17 cellular contexts compared by ENCODE assay signal in genomic region chr16:74892574-74893461, GRCh38.
DNase-seq lines count a peak whose midpoint lies in the region; ATAC-seq, FAIRE-seq and TF ChIP-seq lines count a peak whose summit lies in the region.
"Had no signal": no experiment of that assay in that cellular context is flagged by ENCODE, and none has a peak within 500 bp of the region (broad histone marks: within the 10 kb centered on the region; RNA-seq: fewer than 3 reads in every experiment).

No MANE protein-coding gene starts in this region.

- no peaks in the 10 kb centered on the region for H3K27me3 ChIP-seq in CD4-positive, alpha-beta memory T cell (ENCODE audit: insufficient read depth, low read length)
- H3K27me3 ChIP-seq: vagina had no signal

- peak; percentile 93 for ATAC-seq in HG03280 (IDR thresholded peaks at IDR 0.05; ENCODE audit: unreplicated experiment)

- H4K20me1 ChIP-seq in OCI-LY7 (ENCODE audit: insufficient read depth, low read length): no peaks in the 10 kb centered on the region

- no peak overlapping the region for H2AFZ ChIP-seq in OCI-LY7 (ENCODE audit: low read length)

- no peaks in the 10 kb centered on the region for H3K9me3 ChIP-seq in CD4-positive, alpha-beta memory T cell (ENCODE audit: control insufficient read depth in 1 of 2, low read length in 2 of 2)
- no peaks in the 10 kb centered on the region for H3K9me3 ChIP-seq in HEK293 (ENCODE audit: control insufficient read depth, insufficient read depth, low read depth, low read length)
- H3K9me3 ChIP-seq in OCI-LY7 (ENCODE audit: low read length): no peaks in the 10 kb centered on the region
- H3K9me3 ChIP-seq: prostate gland, vagina had no signal

- no peaks in the 10 kb centered on the region for H3K27me3 Mint-ChIP-seq in CD4-positive, alpha-beta memory T cell

- no peaks in the 10 kb centered on the region for H3K79me2 ChIP-seq in OCI-LY7 (ENCODE audit: insufficient read depth, low read depth, low read length)

- FAIRE-seq in GM19239 (lab: Jason Lieb, UNC): peak; percentile 82
- FAIRE-seq: D721Med, H54, HTR-8/SVneo had no signal

- H3K9me3 Mint-ChIP-seq in CD4-positive, alpha-beta memory T cell: peaks cover 0 to 5% (median 0%) of the 10 kb centered on the region in 8 donors

- POLR2A ChIA-PET in CD4-positive, alpha-beta memory T cell (lab: Charles Lee; ENCODE audit: partially characterized antibody): no interaction called here
- POLR2A ChIA-PET in HEK293 (lab: Yijun Ruan, JAX): no interaction called here
- POLR2A ChIA-PET in OCI-LY7 (lab: Charles Lee): interaction anchor here (1.0 kb wide), 1 partner anchor 11 kb away, joined by 3 read pairs; no protein-coding TSS in a partner anchor

- H3K4me3 Mint-ChIP-seq in CD4-positive, alpha-beta memory T cell: no peak overlapping the region

- no peak overlapping the region for H3K4me2 ChIP-seq in OCI-LY7 (ENCODE audit: low read length)

- H3K27ac ChIP-seq in CD4-positive, alpha-beta memory T cell (ENCODE audit: low read depth, low read length): no peak overlapping the region
- H3K27ac ChIP-seq in HEK293 (ENCODE audit: extremely low read depth, low read depth, low read length): no peak overlapping the region
- no peak overlapping the region for H3K27ac ChIP-seq in OCI-LY7 (ENCODE audit: low read depth, low read length, poor library complexity, severe bottlenecking)
- H3K27ac ChIP-seq: prostate gland, RWPE1, vagina had no signal

- CTCF ChIA-PET in CD4-positive, alpha-beta memory T cell (lab: Charles Lee; ENCODE audit: partially characterized antibody): interaction anchor here (0.9 to 1.4 kb wide), 2 partner anchors 30 to 35 kb away, joined by 3 to 7 read pairs; no protein-coding TSS in a partner anchor
- CTCF ChIA-PET in HEK293 (lab: Yijun Ruan, JAX): interaction anchor here (0.6 kb wide), 2 partner anchors 73 to 1976 kb away, joined by 3 read pairs; no protein-coding TSS in a partner anchor
- CTCF ChIA-PET in OCI-LY7 (lab: Charles Lee; ENCODE audit: unreplicated experiment): no interaction called here

- no peaks in the 10 kb centered on the region for H3K9me2 ChIP-seq in OCI-LY7 (ENCODE audit: insufficient read depth, low read length)

- H3K36me3 ChIP-seq in CD4-positive, alpha-beta memory T cell (ENCODE audit: insufficient read depth, low read length): peaks cover 29% of the 10 kb centered on the region
- H3K36me3 ChIP-seq in HEK293 (ENCODE audit: control insufficient read depth in 2 of 2, insufficient read depth in 1 of 2, low read length in 2 of 2) (peaks cover 7 to 69% of the 10 kb centered on the region in 2 experiments; a peak in 2 of 3 replicates), OCI-LY7 (ENCODE audit: insufficient read depth, low read length) (peaks cover 63% of the 10 kb centered on the region)
- H3K36me3 ChIP-seq: prostate gland had no signal

- no TSS peak for BruUV-seq in OCI-LY7 (replicated peaks; lab: Mats Ljungman, UMichigan)

- peaks cover 74 to 84% of the 10 kb centered on the region in 2 donors for H3K36me3 Mint-ChIP-seq in CD4-positive, alpha-beta memory T cell

- peak overlapping the region in 4 of 7 donors; percentile 55 to 81 (median 60) for H3K27ac Mint-ChIP-seq in CD4-positive, alpha-beta memory T cell

- no peak for DNase-seq in CD4-positive, alpha-beta memory T cell
- peak; percentile 40 for DNase-seq in GM19239 (ENCODE audit: insufficient read length, low spot score)
- no peak for DNase-seq in superior temporal gyrus (ENCODE audit: extremely low spot score)
- DNase-seq in OCI-LY7 (ENCODE audit: low spot score): no peak
- DNase-seq in NCI-H2196 (lab: John Stamatoyannopoulos, UW; ENCODE audit: unreplicated experiment): no peak
- no peak for DNase-seq in AG20443 (ENCODE audit: low spot score)
- DNase-seq: NCI-H1092 treated with DMSO at 0.1 percent for 48 hours; NCI-H524; stimulated activated CD4-positive, alpha-beta T cell treated with anti-CD3 and anti-CD28 coated beads, Interleukin-2, amount 100 ng/mL, for 24 hours had no signal

- H3K4me1 Mint-ChIP-seq in CD4-positive, alpha-beta memory T cell: peaks cover 8 to 26% (median 17%) of the 10 kb centered on the region in 4 donors

- intact Hi-C loops in CD4-positive, alpha-beta memory T cell (cut with micrococcal nuclease): no loop called here
- intact Hi-C loops in OCI-LY7 (cut with micrococcal nuclease; ENCODE audit: unreplicated experiment): no loop called here

- no peak overlapping the region for H3K4me3 ChIP-seq in CD4-positive, alpha-beta memory T cell (ENCODE audit: low read length in 2 of 2)
- no peak overlapping the region for H3K4me3 ChIP-seq in HEK293 (ENCODE audit: low read depth, low read length)
- H3K4me3 ChIP-seq in OCI-LY7 (ENCODE audit: low read depth, low read length, poor library complexity, severe bottlenecking): no peak overlapping the region
- H3K4me3 ChIP-seq: prostate gland, vagina had no signal

- peaks cover 12% of the 10 kb centered on the region for H3K4me1 ChIP-seq in CD4-positive, alpha-beta memory T cell (ENCODE audit: insufficient read depth, low read length)
- H3K4me1 ChIP-seq in HEK293 (ENCODE audit: control insufficient read depth, insufficient read depth, low read length) (no peaks in the 10 kb centered on the region), OCI-LY7 (ENCODE audit: insufficient read depth, low read length, poor library complexity, severe bottlenecking) (no peaks in the 10 kb centered on the region)
- H3K4me1 ChIP-seq: prostate gland, vagina had no signal

- no peak for TF ChIP-seq CTCF in HEK293 (tag by site-specific recombination; IDR thresholded peaks at IDR 0.05)
- TF ChIP-seq CTCF in OCI-LY7 (conservative IDR thresholded peaks at IDR 0.05; ENCODE audit: low read length): no peak

TF ChIP-seq in HEK293, 187 proteins besides CTCF, POLR2A, EP300 and RAD21:
- peak; percentile 95 for TF ChIP-seq ZNF10 (tag by site-specific recombination; IDR thresholded peaks at IDR 0.05)
- TF ChIP-seq, protein P1, sequence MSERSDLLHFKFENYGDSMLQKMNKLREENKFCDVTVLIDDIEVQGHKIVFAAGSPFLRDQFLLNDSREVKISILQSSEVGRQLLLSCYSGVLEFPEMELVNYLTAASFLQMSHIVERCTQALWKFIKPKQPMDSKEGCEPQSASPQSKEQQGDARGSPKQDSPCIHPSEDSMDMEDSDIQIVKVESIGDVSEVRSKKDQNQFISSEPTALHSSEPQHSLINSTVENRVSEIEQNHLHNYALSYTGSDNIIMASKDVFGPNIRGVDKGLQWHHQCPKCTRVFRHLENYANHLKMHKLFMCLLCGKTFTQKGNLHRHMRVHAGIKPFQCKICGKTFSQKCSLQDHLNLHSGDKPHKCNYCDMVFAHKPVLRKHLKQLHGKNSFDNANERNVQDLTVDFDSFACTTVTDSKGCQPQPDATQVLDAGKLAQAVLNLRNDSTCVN (tag by site-specific recombination; optimal IDR thresholded peaks at IDR 0.05): no peak
